In genomic region chr22:41699264-41700104, GRCh38 we compare ENCODE assay signal across 7 cellular contexts. TPM values are rescaled to one million over a fixed set of nuclear protein-coding genes. Genes with fewer than 3 reads are reported as not detected.
DNase-seq lines count a peak whose midpoint lies in the region; ATAC-seq and TF ChIP-seq lines count a peak whose summit lies in the region.

Gene MEI1, plus strand, starts transcription at chr22:41699503. Its CDS starts 36 bp downstream, at chr22:41699539.

- H2BK5ac ChIP-seq in trophoblast cell (ENCODE audit: low read depth, low read length, poor library complexity), result no peak within 1 kb of the TSS

- no peak within 1 kb of the TSS for H3K14ac ChIP-seq in trophoblast cell (ENCODE audit: low read length)

- no peak within 1 kb of the TSS for H2BK120ac ChIP-seq in trophoblast cell (ENCODE audit: insufficient read depth, low read length, poor library complexity)

- no CpG with 5 or more reads among the region's 69 CpGs for WGBS in trophoblast cell (ENCODE audit: extremely low coverage, insufficient coverage, insufficient read length)

- no peaks in the 10 kb centered on the region for H4K20me1 ChIP-seq in MM.1S (ENCODE audit: insufficient read depth, low read length)

- H4K8ac ChIP-seq in trophoblast cell (ENCODE audit: low read depth, low read length), result no peak within 1 kb of the TSS

- H3K23ac ChIP-seq in trophoblast cell (ENCODE audit: low read length), result no peak within 1 kb of the TSS

- H3K9me2 ChIP-seq in MM.1S (replicated peaks; ENCODE audit: insufficient read depth, low read length), result no peaks in the 10 kb centered on the region

- no peak within 1 kb of the TSS for H4K91ac ChIP-seq in trophoblast cell (ENCODE audit: low read depth, low read length)

- H3K79me1 ChIP-seq in trophoblast cell (ENCODE audit: low read length), result peaks cover 2% of the 10 kb centered on the region

- H3K4ac ChIP-seq in trophoblast cell (ENCODE audit: low read depth, low read length), result no peak within 1 kb of the TSS

- H3K27ac ChIP-seq in MM.1S (ENCODE audit: low read length) (no peak within 1 kb of the TSS), trophoblast cell (ENCODE audit: low read depth, low read length) (no peak within 1 kb of the TSS), thoracic aorta (no peak within 1 kb of the TSS)

- H3K9ac ChIP-seq in MM.1S (ENCODE audit: low read length) (no peak within 1 kb of the TSS), trophoblast cell (ENCODE audit: low read length) (no peak within 1 kb of the TSS)

- H2AFZ ChIP-seq in MM.1S (ENCODE audit: low read length) (no peak within 1 kb of the TSS), trophoblast cell (ENCODE audit: insufficient read depth, low read length, poor library complexity) (no peak within 1 kb of the TSS)

- peaks cover 4% of the 10 kb centered on the region for H3K4me1 ChIP-seq in MM.1S (ENCODE audit: low read length)
- H3K4me1 ChIP-seq in trophoblast cell (ENCODE audit: control insufficient read depth in 1 of 2, insufficient read depth in 2 of 2, low read length in 2 of 2), result peaks cover 3% of the 10 kb centered on the region in 2 experiments
- H3K4me1 ChIP-seq in thoracic aorta (ENCODE audit: control insufficient read depth in 1 of 2, low read depth in 2 of 2), result peaks cover 3 to 20% of the 10 kb centered on the region in 2 donors

- H3K9me3 ChIP-seq in MM.1S (replicated peaks; ENCODE audit: insufficient read depth, low read length), result no peaks in the 10 kb centered on the region
- H3K9me3 ChIP-seq in trophoblast cell (ENCODE audit: insufficient read depth, low read depth, low read length), result peaks cover 2% of the 10 kb centered on the region
- no peaks in the 10 kb centered on the region for H3K9me3 ChIP-seq in thoracic aorta

- H4K12ac ChIP-seq in trophoblast cell (ENCODE audit: low read depth, low read length), result no peak within 1 kb of the TSS

- no peak for ATAC-seq in thoracic aorta (ENCODE audit: insufficient number of reproducible peaks, low FRiP score, low read depth)
- no peak for ATAC-seq in GM21825 (IDR thresholded peaks at IDR 0.05; ENCODE audit: unreplicated experiment)

- no peak within 1 kb of the TSS for H3K18ac ChIP-seq in trophoblast cell (ENCODE audit: low read length)

- H3K4me3 ChIP-seq in MM.1S (ENCODE audit: low read length), result no peak within 1 kb of the TSS
- H3K4me3 ChIP-seq in fibroblast of villous mesenchyme (ENCODE audit: low read depth, low read length), result no peak within 1 kb of the TSS
- peak within 1 kb of the TSS; percentile 23 for H3K4me3 ChIP-seq in trophoblast cell (ENCODE audit: low read depth, low read length)
- H3K4me3 ChIP-seq in thoracic aorta, result peak within 1 kb of the TSS; percentile 55

- H2BK12ac ChIP-seq in trophoblast cell (ENCODE audit: low read length), result no peak within 1 kb of the TSS

- no peak for TF ChIP-seq CTCF in MM.1S (IDR thresholded peaks at IDR 0.05; ENCODE audit: low read length)
- no peak for TF ChIP-seq CTCF in fibroblast of villous mesenchyme (IDR thresholded peaks at IDR 0.05; ENCODE audit: insufficient read depth, low read depth, low read length)
- no peak for TF ChIP-seq CTCF in thoracic aorta (IDR thresholded peaks at IDR 0.05)

- H2AK5ac ChIP-seq in trophoblast cell (ENCODE audit: low read length), result no peak within 1 kb of the TSS

- H3K79me2 ChIP-seq in MM.1S (ENCODE audit: low read length) (no peaks in the 10 kb centered on the region), trophoblast cell (ENCODE audit: control insufficient read depth, insufficient read depth, low read length, poor library complexity) (no peaks in the 10 kb centered on the region)

- H3F3A ChIP-seq in MM.1S (ENCODE audit: insufficient read depth, low read length), result no peaks in the 10 kb centered on the region

- H3K27me3 ChIP-seq in MM.1S (replicated peaks; ENCODE audit: insufficient read depth, low read length), result no peaks in the 10 kb centered on the region
- H3K27me3 ChIP-seq in trophoblast cell (ENCODE audit: insufficient read depth, low read length), result no peaks in the 10 kb centered on the region
- no peaks in the 10 kb centered on the region for H3K27me3 ChIP-seq in thoracic aorta (replicated peaks; ENCODE audit: insufficient read depth)

- DNase-seq in MM.1S, result peak; percentile 35
- peak; percentile 88 for DNase-seq in activated T-helper 1 cell treated with Interleukin-2 at 50 U/mL for 16 hours (ENCODE audit: low read depth)
- DNase-seq in fibroblast of villous mesenchyme (ENCODE audit: low read depth), result peak; percentile 70
- peak; percentile 85 to 96 for DNase-seq in trophoblast cell
- peak; percentile 28 for DNase-seq in thoracic aorta (ENCODE audit: low spot score)
- no peak for DNase-seq in NCI-H1092 treated with DMSO at 0.1 percent for 48 hours (lab: John Stamatoyannopoulos, UW)

- H3K4me2 ChIP-seq in MM.1S (ENCODE audit: low read depth, low read length), result no peak within 1 kb of the TSS
- no peak within 1 kb of the TSS for H3K4me2 ChIP-seq in trophoblast cell (ENCODE audit: low read length)

- no peaks in the 10 kb centered on the region for H3K36me3 ChIP-seq in MM.1S (replicated peaks; ENCODE audit: insufficient read depth, low read length)
- H3K36me3 ChIP-seq in trophoblast cell (ENCODE audit: control insufficient read depth in 1 of 2, insufficient read depth in 2 of 2, low read length in 2 of 2), result no peaks in the 10 kb centered on the region
- H3K36me3 ChIP-seq in thoracic aorta, result no peaks in the 10 kb centered on the region

RNA-seq across cellular contexts. Expression of gene MEI1, which starts in this region (rescaled TPM):
- total RNA-seq in fibroblast of villous mesenchyme (1.3 and 2.2 TPM in 2 replicates), thoracic aorta (1 to 10 TPM; 1.8 to 3.8 TPM)
- 0.08 and 0.32 TPM in 2 replicates for polyA plus RNA-seq in trophoblast cell (2013)

Comparison
In these comparisons a context has a peak if more than half of its experiments do, and no peak if none do; other contexts are left out.
1. H3K4me3 ChIP-seq: peak in trophoblast cell (single experiment) and thoracic aorta (single experiment); none in MM.1S (single experiment) and fibroblast of villous mesenchyme (single experiment).